Comparison of ENCODE assay signal across 20 cellular contexts in genomic region chr10:98418596-98419265, GRCh38.
"Had no signal": no experiment of that assay in that cellular context is flagged by ENCODE, and none has a peak within 500 bp of the region (broad histone marks: within the 10 kb centered on the region; RNA-seq: fewer than 3 reads in every experiment).

No MANE protein-coding gene starts in this region.

- H3K27ac ChIP-seq: esophagus muscularis mucosa, gastrocnemius medialis, neural progenitor cell, spleen, upper lobe of left lung had no signal

- H3K36me3 ChIP-seq: neural progenitor cell had no signal

- H3K9me3 ChIP-seq: esophagus muscularis mucosa, gastrocnemius medialis, SK-N-SH, spleen, upper lobe of left lung had no signal

- DNase-seq: activated CD8-positive, alpha-beta memory T cell treated with anti-CD3 and anti-CD28 coated beads, Interleukin-2, amount 50 U/mL, for 48 hours; activated effector memory CD4-positive, alpha-beta T cell treated with Interleukin-2 at 50 U/mL for 16 hours; activated naive CD4-positive, alpha-beta T cell treated with anti-CD3 and anti-CD28 coated beads for 36 hours; activated naive CD8-positive, alpha-beta T cell treated with anti-CD3 and anti-CD28 coated beads, Interleukin-2, amount 50 U/mL, for 24 hours; activated T-cell treated with anti-CD3 and anti-CD28 coated beads, Interleukin-2, amount 50 U/mL, for 72 hours; dermis blood vessel endothelial cell; effector memory CD4-positive, alpha-beta T cell; gastrocnemius medialis; hypothalamus; naive thymus-derived CD4-positive, alpha-beta T cell; retina; SK-N-SH; spleen; stimulated activated CD4-positive, alpha-beta T cell treated with anti-CD3 and anti-CD28 coated beads, Interleukin-4, amount 100 ng/mL, for 1 hour; stimulated activated naive CD8-positive, alpha-beta T cell treated with anti-CD3 and anti-CD28 coated beads, Interleukin-15, Interleukin-2, amounts not matched to agents 100 U/mL and 50 U/mL, for 24 hours had no signal

- ATAC-seq: activated naive CD8-positive, alpha-beta T cell treated with anti-CD3 and anti-CD28 coated beads, Interleukin-2, amount 50 U/mL, for 24 hours; activated T-cell treated with anti-CD3 and anti-CD28 coated beads, Interleukin-2, amount 50 U/mL, for 72 hours; gastrocnemius medialis; naive thymus-derived CD4-positive, alpha-beta T cell; stimulated activated naive CD8-positive, alpha-beta T cell treated with anti-CD3 and anti-CD28 coated beads, Interleukin-15, Interleukin-2, amounts not matched to agents 100 U/mL and 50 U/mL, for 24 hours; WTC11 had no signal

- H3K4me3 ChIP-seq: esophagus muscularis mucosa, gastrocnemius medialis, lung, neural progenitor cell, spleen, upper lobe of left lung had no signal

- H3K27me3 ChIP-seq: esophagus muscularis mucosa, gastrocnemius medialis, neural progenitor cell, spleen, upper lobe of left lung had no signal
